ENCODE assay signal across 1 cellular context in the genomic region with DNA sequence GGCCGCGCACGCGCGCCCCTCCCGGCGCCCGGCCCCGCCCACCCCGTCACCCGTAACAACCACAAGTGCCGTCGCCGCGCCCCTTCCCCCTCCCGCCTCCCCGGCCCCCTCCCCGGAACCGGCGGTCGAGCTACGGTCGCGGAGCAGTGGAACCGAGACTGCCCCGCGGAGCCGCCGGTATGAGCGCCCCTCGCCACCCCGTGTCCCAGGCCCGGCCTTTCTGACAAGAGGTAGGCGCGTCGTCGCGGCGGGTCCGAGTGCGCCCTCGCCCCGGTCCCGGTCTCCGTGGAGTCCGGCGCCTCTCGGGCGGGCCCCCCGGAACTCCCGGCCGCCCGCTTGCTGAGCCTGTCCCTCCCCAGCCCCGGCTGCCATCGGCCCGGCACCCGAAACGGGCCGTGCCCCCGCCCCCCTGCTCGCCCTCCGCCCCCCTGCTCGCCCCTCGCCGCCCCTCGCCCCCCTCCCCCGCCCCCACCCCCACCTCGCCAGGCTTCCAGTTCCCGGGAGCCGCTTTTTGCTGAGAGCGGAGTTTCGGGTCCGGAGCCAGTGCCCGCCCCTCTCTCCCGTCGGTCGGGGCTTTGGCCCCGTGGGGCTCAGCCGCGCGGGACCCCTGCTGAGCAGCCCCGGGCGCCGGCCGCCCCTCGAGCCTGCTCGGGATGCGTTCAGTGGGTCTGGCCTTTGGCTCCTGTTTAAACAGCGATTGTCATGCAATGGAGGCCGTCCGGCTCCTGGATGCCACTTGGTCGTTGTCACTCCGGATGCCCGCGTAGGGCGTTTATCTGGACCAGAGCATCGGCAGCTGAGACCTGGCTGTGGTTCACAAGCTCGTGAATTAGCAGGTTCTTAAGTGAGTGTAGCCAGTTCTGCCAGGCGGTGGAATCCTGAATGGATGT.
TF ChIP-seq lines count a peak whose summit lies in the region.

SEC14L1 (plus strand) TSS at position 92 of the 890 bp plus-strand sequence. CDS start 2,628 bp downstream, outside the sequence.

TF ChIP-seq in GM12878, 131 proteins besides CTCF, POLR2A, EP300 and RAD21 (continues in another document):
- TF ChIP-seq, protein P1, sequence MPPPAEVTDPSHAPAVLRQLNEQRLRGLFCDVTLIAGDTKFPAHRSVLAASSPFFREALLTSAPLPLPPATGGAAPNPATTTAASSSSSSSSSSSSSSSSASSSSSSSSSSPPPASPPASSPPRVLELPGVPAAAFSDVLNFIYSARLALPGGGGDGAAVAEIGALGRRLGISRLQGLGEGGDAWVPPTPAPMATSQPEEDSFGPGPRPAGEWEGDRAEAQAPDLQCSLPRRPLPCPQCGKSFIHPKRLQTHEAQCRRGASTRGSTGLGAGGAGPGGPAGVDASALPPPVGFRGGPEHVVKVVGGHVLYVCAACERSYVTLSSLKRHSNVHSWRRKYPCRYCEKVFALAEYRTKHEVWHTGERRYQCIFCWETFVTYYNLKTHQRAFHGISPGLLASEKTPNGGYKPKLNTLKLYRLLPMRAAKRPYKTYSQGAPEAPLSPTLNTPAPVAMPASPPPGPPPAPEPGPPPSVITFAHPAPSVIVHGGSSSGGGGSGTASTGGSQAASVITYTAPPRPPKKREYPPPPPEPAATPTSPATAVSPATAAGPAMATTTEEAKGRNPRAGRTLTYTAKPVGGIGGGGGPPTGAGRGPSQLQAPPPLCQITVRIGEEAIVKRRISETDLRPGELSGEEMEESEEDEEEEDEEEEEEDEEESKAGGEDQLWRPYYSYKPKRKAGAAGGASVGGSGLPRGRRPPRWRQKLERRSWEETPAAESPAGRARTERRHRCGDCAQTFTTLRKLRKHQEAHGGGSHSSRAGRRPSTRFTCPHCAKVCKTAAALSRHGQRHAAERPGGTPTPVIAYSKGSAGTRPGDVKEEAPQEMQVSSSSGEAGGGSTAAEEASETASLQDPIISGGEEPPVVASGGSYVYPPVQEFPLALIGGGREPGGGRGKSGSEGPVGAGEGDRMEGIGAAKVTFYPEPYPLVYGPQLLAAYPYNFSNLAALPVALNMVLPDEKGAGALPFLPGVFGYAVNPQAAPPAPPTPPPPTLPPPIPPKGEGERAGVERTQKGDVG (CRISPR knock-in tag; IDR thresholded peaks at IDR 0.05) = no peak
- TF ChIP-seq ASH2L (IDR thresholded peaks at IDR 0.05; ENCODE audit: borderline replicate concordance, low read depth) = 0 out of 2 replicates have a peak, but pooled peaks have one; percentile 5
- no peak for TF ChIP-seq CREB1 (IDR thresholded peaks at IDR 0.05; ENCODE audit: low read depth)
- no peak for TF ChIP-seq IRF3 (IDR thresholded peaks at IDR 0.05)
- no peak for TF ChIP-seq SMAD1 (IDR thresholded peaks at IDR 0.05; ENCODE audit: low read depth, partially characterized antibody)
- no peak for TF ChIP-seq CEBPZ (IDR thresholded peaks at IDR 0.05; ENCODE audit: low read depth, low read length)
- TF ChIP-seq, protein P2, sequence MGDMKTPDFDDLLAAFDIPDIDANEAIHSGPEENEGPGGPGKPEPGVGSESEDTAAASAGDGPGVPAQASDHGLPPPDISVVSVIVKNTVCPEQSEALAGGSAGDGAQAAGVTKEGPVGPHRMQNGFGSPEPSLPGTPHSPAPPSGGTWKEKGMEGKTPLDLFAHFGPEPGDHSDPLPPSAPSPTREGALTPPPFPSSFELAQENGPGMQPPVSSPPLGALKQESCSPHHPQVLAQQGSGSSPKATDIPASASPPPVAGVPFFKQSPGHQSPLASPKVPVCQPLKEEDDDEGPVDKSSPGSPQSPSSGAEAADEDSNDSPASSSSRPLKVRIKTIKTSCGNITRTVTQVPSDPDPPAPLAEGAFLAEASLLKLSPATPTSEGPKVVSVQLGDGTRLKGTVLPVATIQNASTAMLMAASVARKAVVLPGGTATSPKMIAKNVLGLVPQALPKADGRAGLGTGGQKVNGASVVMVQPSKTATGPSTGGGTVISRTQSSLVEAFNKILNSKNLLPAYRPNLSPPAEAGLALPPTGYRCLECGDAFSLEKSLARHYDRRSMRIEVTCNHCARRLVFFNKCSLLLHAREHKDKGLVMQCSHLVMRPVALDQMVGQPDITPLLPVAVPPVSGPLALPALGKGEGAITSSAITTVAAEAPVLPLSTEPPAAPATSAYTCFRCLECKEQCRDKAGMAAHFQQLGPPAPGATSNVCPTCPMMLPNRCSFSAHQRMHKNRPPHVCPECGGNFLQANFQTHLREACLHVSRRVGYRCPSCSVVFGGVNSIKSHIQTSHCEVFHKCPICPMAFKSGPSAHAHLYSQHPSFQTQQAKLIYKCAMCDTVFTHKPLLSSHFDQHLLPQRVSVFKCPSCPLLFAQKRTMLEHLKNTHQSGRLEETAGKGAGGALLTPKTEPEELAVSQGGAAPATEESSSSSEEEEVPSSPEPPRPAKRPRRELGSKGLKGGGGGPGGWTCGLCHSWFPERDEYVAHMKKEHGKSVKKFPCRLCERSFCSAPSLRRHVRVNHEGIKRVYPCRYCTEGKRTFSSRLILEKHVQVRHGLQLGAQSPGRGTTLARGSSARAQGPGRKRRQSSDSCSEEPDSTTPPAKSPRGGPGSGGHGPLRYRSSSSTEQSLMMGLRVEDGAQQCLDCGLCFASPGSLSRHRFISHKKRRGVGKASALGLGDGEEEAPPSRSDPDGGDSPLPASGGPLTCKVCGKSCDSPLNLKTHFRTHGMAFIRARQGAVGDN (IDR thresholded peaks at IDR 0.05) = peak; percentile 20; the same call in 1 of the 2 replicates
- TF ChIP-seq, protein P3, sequence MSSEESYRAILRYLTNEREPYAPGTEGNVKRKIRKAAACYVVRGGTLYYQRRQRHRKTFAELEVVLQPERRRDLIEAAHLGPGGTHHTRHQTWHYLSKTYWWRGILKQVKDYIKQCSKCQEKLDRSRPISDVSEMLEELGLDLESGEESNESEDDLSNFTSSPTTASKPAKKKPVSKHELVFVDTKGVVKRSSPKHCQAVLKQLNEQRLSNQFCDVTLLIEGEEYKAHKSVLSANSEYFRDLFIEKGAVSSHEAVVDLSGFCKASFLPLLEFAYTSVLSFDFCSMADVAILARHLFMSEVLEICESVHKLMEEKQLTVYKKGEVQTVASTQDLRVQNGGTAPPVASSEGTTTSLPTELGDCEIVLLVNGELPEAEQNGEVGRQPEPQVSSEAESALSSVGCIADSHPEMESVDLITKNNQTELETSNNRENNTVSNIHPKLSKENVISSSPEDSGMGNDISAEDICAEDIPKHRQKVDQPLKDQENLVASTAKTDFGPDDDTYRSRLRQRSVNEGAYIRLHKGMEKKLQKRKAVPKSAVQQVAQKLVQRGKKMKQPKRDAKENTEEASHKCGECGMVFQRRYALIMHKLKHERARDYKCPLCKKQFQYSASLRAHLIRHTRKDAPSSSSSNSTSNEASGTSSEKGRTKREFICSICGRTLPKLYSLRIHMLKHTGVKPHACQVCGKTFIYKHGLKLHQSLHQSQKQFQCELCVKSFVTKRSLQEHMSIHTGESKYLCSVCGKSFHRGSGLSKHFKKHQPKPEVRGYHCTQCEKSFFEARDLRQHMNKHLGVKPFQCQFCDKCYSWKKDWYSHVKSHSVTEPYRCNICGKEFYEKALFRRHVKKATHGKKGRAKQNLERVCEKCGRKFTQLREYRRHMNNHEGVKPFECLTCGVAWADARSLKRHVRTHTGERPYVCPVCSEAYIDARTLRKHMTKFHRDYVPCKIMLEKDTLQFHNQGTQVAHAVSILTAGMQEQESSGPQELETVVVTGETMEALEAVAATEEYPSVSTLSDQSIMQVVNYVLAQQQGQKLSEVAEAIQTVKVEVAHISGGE (CRISPR knock-in tag; IDR thresholded peaks at IDR 0.05) = no peak
- TF ChIP-seq IRF5 (IDR thresholded peaks at IDR 0.05; ENCODE audit: borderline replicate concordance) = no peak
- TF ChIP-seq MAX (IDR thresholded peaks at IDR 0.05; ENCODE audit: low read depth, low read length) = no peak
- TF ChIP-seq, protein P4, sequence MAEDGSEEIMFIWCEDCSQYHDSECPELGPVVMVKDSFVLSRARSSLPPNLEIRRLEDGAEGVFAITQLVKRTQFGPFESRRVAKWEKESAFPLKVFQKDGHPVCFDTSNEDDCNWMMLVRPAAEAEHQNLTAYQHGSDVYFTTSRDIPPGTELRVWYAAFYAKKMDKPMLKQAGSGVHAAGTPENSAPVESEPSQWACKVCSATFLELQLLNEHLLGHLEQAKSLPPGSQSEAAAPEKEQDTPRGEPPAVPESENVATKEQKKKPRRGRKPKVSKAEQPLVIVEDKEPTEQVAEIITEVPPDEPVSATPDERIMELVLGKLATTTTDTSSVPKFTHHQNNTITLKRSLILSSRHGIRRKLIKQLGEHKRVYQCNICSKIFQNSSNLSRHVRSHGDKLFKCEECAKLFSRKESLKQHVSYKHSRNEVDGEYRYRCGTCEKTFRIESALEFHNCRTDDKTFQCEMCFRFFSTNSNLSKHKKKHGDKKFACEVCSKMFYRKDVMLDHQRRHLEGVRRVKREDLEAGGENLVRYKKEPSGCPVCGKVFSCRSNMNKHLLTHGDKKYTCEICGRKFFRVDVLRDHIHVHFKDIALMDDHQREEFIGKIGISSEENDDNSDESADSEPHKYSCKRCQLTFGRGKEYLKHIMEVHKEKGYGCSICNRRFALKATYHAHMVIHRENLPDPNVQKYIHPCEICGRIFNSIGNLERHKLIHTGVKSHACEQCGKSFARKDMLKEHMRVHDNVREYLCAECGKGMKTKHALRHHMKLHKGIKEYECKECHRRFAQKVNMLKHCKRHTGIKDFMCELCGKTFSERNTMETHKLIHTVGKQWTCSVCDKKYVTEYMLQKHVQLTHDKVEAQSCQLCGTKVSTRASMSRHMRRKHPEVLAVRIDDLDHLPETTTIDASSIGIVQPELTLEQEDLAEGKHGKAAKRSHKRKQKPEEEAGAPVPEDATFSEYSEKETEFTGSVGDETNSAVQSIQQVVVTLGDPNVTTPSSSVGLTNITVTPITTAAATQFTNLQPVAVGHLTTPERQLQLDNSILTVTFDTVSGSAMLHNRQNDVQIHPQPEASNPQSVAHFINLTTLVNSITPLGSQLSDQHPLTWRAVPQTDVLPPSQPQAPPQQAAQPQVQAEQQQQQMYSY (CRISPR knock-in tag; IDR thresholded peaks at IDR 0.05) = no peak
- peak; percentile 6; the same call in 1 of the 2 replicates for TF ChIP-seq PKNOX1 (IDR thresholded peaks at IDR 0.05)
- TF ChIP-seq YY1 (IDR thresholded peaks at IDR 0.05; ENCODE audit: low read depth, low read length) = peak; percentile 48; the same call in 1 of the 2 replicates
- TF ChIP-seq RAD51 (IDR thresholded peaks at IDR 0.05) = no peak
- peak; percentile 71 for TF ChIP-seq NKRF (conservative IDR thresholded peaks at IDR 0.05)
